In genomic region chr19:48351341-48351752, GRCh38 we compare ENCODE assay signal across 8 cellular contexts. TPM values are rescaled to one million over a fixed set of nuclear protein-coding genes. Genes with fewer than 3 reads are reported as not detected.
A peak's percentile ranks its signal among the peaks of the same experiment; 100 is the strongest.
DNase-seq lines count a peak whose midpoint lies in the region; ATAC-seq and TF ChIP-seq lines count a peak whose summit lies in the region.

No MANE protein-coding gene starts in this region.

- peak; percentile 80 for TF ChIP-seq RAD21 in HCT116 (IDR thresholded peaks at IDR 0.05; ENCODE audit: low read depth)

- H3K4me3 Mint-ChIP-seq in osteocyte (ENCODE audit: unreplicated experiment): no peak overlapping the region

- H2AFZ ChIP-seq in HCT116 (ENCODE audit: low read depth, low read length, poor library complexity, severe bottlenecking) (no peak overlapping the region), OCI-LY7 (ENCODE audit: low read length) (no peak overlapping the region)

- peaks cover 22 to 46% of the 10 kb centered on the region in 2 experiments for H3K4me1 ChIP-seq in HCT116 (ENCODE audit: control insufficient read depth in 1 of 2, insufficient read depth in 2 of 2, low read length in 2 of 2)
- no peaks in the 10 kb centered on the region for H3K4me1 ChIP-seq in OCI-LY7 (ENCODE audit: insufficient read depth, low read length, poor library complexity, severe bottlenecking)
- no peaks in the 10 kb centered on the region for H3K4me1 ChIP-seq in upper lobe of right lung

- RAD21 ChIA-PET in HCT116 (lab: Charles Lee; ENCODE audit: low non-redundant PET in 1 of 2, low total read pairs in 2 of 2, uncharacterized antibody in 2 of 2, unreplicated experiment in 2 of 2): interaction anchor here in 1 of 2 experiments (0.8 to 1.0 kb wide), 2 partner anchors 40 to 47 kb away, joined by 3 to 4 read pairs; partner anchors contain the start of gene KDELR1

- H3K79me2 ChIP-seq in HCT116 (ENCODE audit: insufficient read depth, low read length) (no peaks in the 10 kb centered on the region), OCI-LY7 (ENCODE audit: insufficient read depth, low read depth, low read length) (no peaks in the 10 kb centered on the region)

- H3K4me1 Mint-ChIP-seq in osteocyte (ENCODE audit: unreplicated experiment): peaks cover 8% of the 10 kb centered on the region

- no peaks in the 10 kb centered on the region for H3K36me3 Mint-ChIP-seq in osteocyte (ENCODE audit: unreplicated experiment)

- H3K27ac Mint-ChIP-seq in osteocyte (ENCODE audit: unreplicated experiment): no peak overlapping the region

- intact Hi-C loops in HCT116 (cut with micrococcal nuclease) (loop anchor here (1.0 to 5.0 kb wide), 2 partner anchors 31 to 141 kb away; no protein-coding TSS in a partner anchor), OCI-LY7 (cut with micrococcal nuclease; ENCODE audit: unreplicated experiment) (no loop called here), upper lobe of right lung (cut with DNase I) (no loop called here)

- H3K9me3 ChIP-seq in HCT116 (ENCODE audit: control insufficient read depth in 1 of 2, insufficient read depth in 1 of 2, low read depth in 1 of 2, low read length in 2 of 2) (no peaks in the 10 kb centered on the region), OCI-LY7 (ENCODE audit: low read length) (no peaks in the 10 kb centered on the region), upper lobe of right lung (no peaks in the 10 kb centered on the region)

- H3K36me3 ChIP-seq in HCT116 (ENCODE audit: control insufficient read depth in 1 of 2, insufficient read depth in 2 of 2, low read length in 2 of 2) (no peaks in the 10 kb centered on the region), OCI-LY7 (ENCODE audit: insufficient read depth, low read length) (no peaks in the 10 kb centered on the region), upper lobe of right lung (no peaks in the 10 kb centered on the region)

- BruUV-seq in HCT116 (replicated peaks; lab: Mats Ljungman, UMichigan): no TSS peak
- no TSS peak for BruUV-seq in OCI-LY7 (replicated peaks; lab: Mats Ljungman, UMichigan)

- no peak for DNase-seq in HCT116 (ENCODE audit: low read depth, low spot score)
- peak; percentile 69 for DNase-seq in OCI-LY7 (ENCODE audit: low spot score)
- DNase-seq in activated T-cell treated with anti-CD3 and anti-CD28 coated beads, Interleukin-2, amount 50 U/mL, for 48 hours: peak; percentile 91 to 93
- peak; percentile 55 for DNase-seq in fibroblast of villous mesenchyme (ENCODE audit: low read depth)
- DNase-seq in osteocyte (ENCODE audit: extremely low spot score, unreplicated experiment): peak; percentile 89
- DNase-seq in upper lobe of right lung: peak; percentile 91

- H3K27ac ChIP-seq in C4-2B: no peak overlapping the region
- H3K27ac ChIP-seq in HCT116 (ENCODE audit: low read depth, low read length): no peak overlapping the region
- H3K27ac ChIP-seq in OCI-LY7 (ENCODE audit: low read depth, low read length, poor library complexity, severe bottlenecking): no peak overlapping the region
- no peak overlapping the region for H3K27ac ChIP-seq in upper lobe of right lung

- no peak overlapping the region for H3K9ac ChIP-seq in HCT116 (ENCODE audit: low read length)

- H3K27me3 ChIP-seq in HCT116 (ENCODE audit: insufficient read depth, low read length) (no peaks in the 10 kb centered on the region), upper lobe of right lung (no peaks in the 10 kb centered on the region)

- no peaks in the 10 kb centered on the region for H3K27me3 Mint-ChIP-seq in osteocyte (ENCODE audit: unreplicated experiment)

- H3K9me3 Mint-ChIP-seq in osteocyte (ENCODE audit: unreplicated experiment): no peaks in the 10 kb centered on the region

- no peak overlapping the region for H3K4me3 ChIP-seq in HCT116 (replicated peaks in 1 of 2; ENCODE audit: low read depth in 1 of 2, low read length in 2 of 2)
- no peak overlapping the region for H3K4me3 ChIP-seq in OCI-LY7 (ENCODE audit: low read depth, low read length, poor library complexity, severe bottlenecking)
- no peak overlapping the region for H3K4me3 ChIP-seq in fibroblast of villous mesenchyme (ENCODE audit: low read depth, low read length)
- H3K4me3 ChIP-seq in upper lobe of right lung: no peak overlapping the region

- H4K20me1 ChIP-seq in HCT116 (ENCODE audit: insufficient read depth): no peaks in the 10 kb centered on the region
- no peaks in the 10 kb centered on the region for H4K20me1 ChIP-seq in OCI-LY7 (ENCODE audit: insufficient read depth, low read length)

- H3K4me2 ChIP-seq in HCT116 (ENCODE audit: low read length) (no peak overlapping the region), OCI-LY7 (ENCODE audit: low read length) (no peak overlapping the region)

- POLR2A ChIA-PET in HCT116 (lab: Charles Lee): no interaction called here
- POLR2A ChIA-PET in OCI-LY7 (lab: Charles Lee): no interaction called here

- ATAC-seq in HCT116 (peak; percentile 67), upper lobe of right lung (peak; percentile 97), HG02973 (IDR thresholded peaks at IDR 0.05; ENCODE audit: unreplicated experiment) (no peak)

- CTCF ChIA-PET in HCT116 (lab: Charles Lee) (interaction anchor here (0.7 to 2.1 kb wide), 9 partner anchors 9 to 233 kb away, joined by 3 to 11 read pairs (median 6); partner anchors contain the start of genes KDELR1, SYNGR4 and TMEM143), OCI-LY7 (lab: Charles Lee; ENCODE audit: unreplicated experiment) (interaction anchor here (0.6 kb wide), 1 partner anchor 39 kb away, joined by 3 read pairs; no protein-coding TSS in a partner anchor)

- TF ChIP-seq POLR2A in HCT116 (IDR thresholded peaks at IDR 0.05; ENCODE audit: borderline replicate concordance, extremely low read depth, insufficient read depth, insufficient read length): no peak

- TF ChIP-seq CTCF in C4-2B (conservative IDR thresholded peaks at IDR 0.05) (peak; percentile 78), HCT116 (IDR thresholded peaks at IDR 0.05 in 2 of 3, conservative IDR thresholded peaks at IDR 0.05 in 1 of 3; ENCODE audit: borderline replicate concordance in 1 of 3, insufficient read depth in 1 of 3, low read depth in 2 of 3, low read length in 2 of 3) (peak; percentile 75 to 96 (median 95); a peak in 5 of 6 replicates), OCI-LY7 (conservative IDR thresholded peaks at IDR 0.05; ENCODE audit: low read length) (peak; percentile 96), fibroblast of villous mesenchyme (IDR thresholded peaks at IDR 0.05; ENCODE audit: insufficient read depth, low read depth, low read length) (peak; percentile 80), osteocyte (IDR thresholded peaks at IDR 0.05) (peak; percentile 75), upper lobe of right lung (IDR thresholded peaks at IDR 0.05) (peak; percentile 88)

- H3K9me2 ChIP-seq in HCT116 (ENCODE audit: insufficient read depth): no peaks in the 10 kb centered on the region
- H3K9me2 ChIP-seq in OCI-LY7 (ENCODE audit: insufficient read depth, low read length): no peaks in the 10 kb centered on the region

TF ChIP-seq in HCT116, 20 proteins besides CTCF, POLR2A, EP300 and RAD21:
- TF ChIP-seq CBX3 (IDR thresholded peaks at IDR 0.05; ENCODE audit: low read depth): no peak

RNA-seq across cellular contexts. Expression of gene TMEM143, which starts 12.4 kb away (rescaled TPM):
- total RNA-seq in HCT116 (2021; ENCODE audit: unreplicated experiment) (13.2 TPM), OCI-LY7 (2022) (31.4 and 37.9 TPM in 2 replicates), fibroblast of villous mesenchyme (2.9 and 3.0 TPM in 2 replicates), osteocyte (9.1 and 12.3 TPM in 2 replicates), upper lobe of right lung (10.7 TPM)
- 10.1 and 10.6 TPM in 2 replicates for polyA plus RNA-seq in HCT116 (2012)
- 18.2 and 31.1 TPM in 2 replicates for total RNA-seq in OCI-LY7 (2014; rRNA removed; shearing (Covaris generic))

RNA-seq across cellular contexts. Expression of gene SYNGR4, which starts 12.8 kb away (rescaled TPM):
- total RNA-seq in HCT116 (2021; ENCODE audit: unreplicated experiment) (0.49 TPM), OCI-LY7 (2022) (1.0 and 1.2 TPM in 2 replicates), fibroblast of villous mesenchyme (not detected in 2 replicates), osteocyte (not detected in 2 replicates), upper lobe of right lung (not detected)
- 0.44 and 0.62 TPM in 2 replicates for polyA plus RNA-seq in HCT116 (2012)
- total RNA-seq in OCI-LY7 (2014; rRNA removed; shearing (Covaris generic)): 0.38 and 0.51 TPM in 2 replicates

RNA-seq across cellular contexts. Expression of gene EMP3, which starts 26.0 kb away (rescaled TPM):
- total RNA-seq in HCT116 (2021; ENCODE audit: unreplicated experiment) (92.9 TPM), OCI-LY7 (2022) (21.1 and 23.1 TPM in 2 replicates), fibroblast of villous mesenchyme (82.8 and 92.4 TPM in 2 replicates), osteocyte (201 and 212 TPM in 2 replicates), upper lobe of right lung (87.8 TPM)
- 191 and 197 TPM in 2 replicates for polyA plus RNA-seq in HCT116 (2012)
- total RNA-seq in OCI-LY7 (2014; rRNA removed; shearing (Covaris generic)): 14.5 and 33.8 TPM in 2 replicates

RNA-seq across cellular contexts. Expression of gene KDELR1, which starts 40.0 kb away (rescaled TPM):
- total RNA-seq in HCT116 (2021; ENCODE audit: unreplicated experiment) (212 TPM), OCI-LY7 (2022) (63.8 and 74.0 TPM in 2 replicates), fibroblast of villous mesenchyme (72.2 and 111 TPM in 2 replicates), osteocyte (267 and 275 TPM in 2 replicates), upper lobe of right lung (138 TPM)
- 235 and 236 TPM in 2 replicates for polyA plus RNA-seq in HCT116 (2012)
- 26.2 and 38.8 TPM in 2 replicates for total RNA-seq in OCI-LY7 (2014; rRNA removed; shearing (Covaris generic))

RNA-seq across cellular contexts. Expression of gene GRIN2D, which starts 42.1 kb away (rescaled TPM):
- total RNA-seq in HCT116 (2021; ENCODE audit: unreplicated experiment) (26.2 TPM), OCI-LY7 (2022) (0.06 and 0.11 TPM in 2 replicates), fibroblast of villous mesenchyme (0.86 and 1.9 TPM in 2 replicates), osteocyte (0.68 and 1.2 TPM in 2 replicates), upper lobe of right lung (0.61 TPM)
- polyA plus RNA-seq in HCT116 (2012): 25.2 and 27.0 TPM in 2 replicates
- not detected in 2 replicates for total RNA-seq in OCI-LY7 (2014; rRNA removed; shearing (Covaris generic))
